In the genomic region with DNA sequence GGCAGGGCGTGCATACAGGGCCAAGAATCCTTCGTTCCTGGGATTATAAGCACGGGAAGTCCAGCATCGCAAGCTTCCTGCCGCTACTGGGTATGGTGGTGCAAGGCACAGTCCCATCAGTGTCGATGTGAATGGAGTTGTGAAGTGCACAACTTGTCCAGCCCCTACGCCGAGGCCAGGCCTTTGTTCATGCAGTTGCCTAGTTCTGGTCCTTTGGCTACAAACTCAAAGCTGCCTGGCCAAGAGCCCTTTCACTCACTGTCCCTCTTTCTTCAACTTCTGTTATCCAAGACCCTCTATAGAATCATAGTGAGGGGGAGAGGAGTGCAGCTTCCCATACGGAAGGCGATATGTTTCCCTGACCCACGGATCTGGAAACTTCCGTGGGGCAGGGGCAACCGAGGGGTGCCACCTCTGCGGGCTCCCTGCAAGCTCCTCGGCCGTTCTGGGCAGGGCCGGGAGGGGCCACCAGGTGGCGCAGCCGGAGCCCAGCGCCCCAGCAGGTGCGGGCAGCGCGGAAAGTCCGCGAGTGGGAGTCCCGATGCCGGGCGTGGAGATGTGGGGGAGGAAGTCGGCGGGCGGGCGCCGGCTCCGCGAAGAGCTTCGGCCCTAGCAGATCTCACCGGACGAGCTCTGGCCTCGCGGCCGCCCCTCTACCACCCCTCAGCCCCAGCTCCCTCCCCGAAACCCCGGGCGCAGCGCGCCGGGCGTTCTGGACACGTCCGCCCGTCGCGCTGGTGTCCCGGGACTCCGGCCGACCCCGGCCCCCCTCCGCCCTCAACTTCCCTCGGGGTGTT, we compare ENCODE assay signal across 8 cellular contexts. TPM values are rescaled to one million over a fixed set of nuclear protein-coding genes. Genes with fewer than 3 reads are reported as not detected.
DNase-seq lines count a peak whose midpoint lies in the region; ATAC-seq and TF ChIP-seq lines count a peak whose summit lies in the region.

No MANE protein-coding gene starts in this region.

- H3K27ac ChIP-seq in muscle layer of colon (ENCODE audit: low read depth, low read length) = no peak overlapping the region

- H3K4me1 ChIP-seq in muscle layer of colon (ENCODE audit: insufficient read depth, low read length) = no peaks in the 10 kb centered on the region

- peak; percentile 53 for ATAC-seq in HG02943 (IDR thresholded peaks at IDR 0.05; ENCODE audit: low read depth, unreplicated experiment)

- H3K36me3 ChIP-seq in muscle layer of colon (ENCODE audit: insufficient read depth, low read length) = no peaks in the 10 kb centered on the region

- H3K27me3 ChIP-seq in muscle layer of colon (ENCODE audit: control insufficient read depth in 1 of 2, insufficient read depth in 2 of 2, low read length in 2 of 2) = peaks cover 5 to 18% of the 10 kb centered on the region in 2 donors

- H3K4me3 ChIP-seq in epithelial cell of proximal tubule (ENCODE audit: low read depth, low read length) (peak overlapping the region; percentile 65), muscle layer of colon (ENCODE audit: low read depth in 1 of 2, low read length in 2 of 2) (peak overlapping the region; percentile 27 to 32)

- DNase-seq in NK-92 treated with Interleukin-12 subunit alpha and Interleukin-12 subunit beta, amount 100 ng/mL, for 24 hours (lab: John Stamatoyannopoulos, UW) = peak; percentile 88
- DNase-seq in NK-92 (lab: John Stamatoyannopoulos, UW; ENCODE audit: unreplicated experiment) = no peak
- DNase-seq in NCI-H345 (lab: John Stamatoyannopoulos, UW) = peak; percentile 52
- DNase-seq in activated CD8-positive, alpha-beta memory T cell treated with anti-CD3 and anti-CD28 coated beads, Interleukin-2, amount 50 U/mL, for 24 hours (ENCODE audit: extremely low read depth) = peak; percentile 53
- DNase-seq in epithelial cell of proximal tubule (ENCODE audit: low read depth) = no peak
- peak; percentile 72 for DNase-seq in stimulated activated CD8-positive, alpha-beta memory T cell treated with anti-CD3 and anti-CD28 coated beads, Interleukin-7, amount 100 ng/mL, for 24 hours (ENCODE audit: low read depth)

- no peak overlapping the region for H3K9ac ChIP-seq in muscle layer of colon (ENCODE audit: low read length)

- H3K9me3 ChIP-seq in muscle layer of colon (ENCODE audit: low read length) = no peaks in the 10 kb centered on the region

- TF ChIP-seq CTCF in epithelial cell of proximal tubule (conservative IDR thresholded peaks at IDR 0.05; ENCODE audit: low read depth, low read length) = peak; percentile 88

RNA-seq across cellular contexts. Expression of a gene that starts 0.7 kb away (rescaled TPM):
- total RNA-seq in epithelial cell of proximal tubule = 0.43 and 3.5 TPM in 2 replicates

Comparison
In these comparisons a context has a peak if more than half of its experiments do, and no peak if none do; other contexts are left out.
1. DNase-seq: peak in NK-92 treated with Interleukin-12 subunit alpha and Interleukin-12 subunit beta, amount 100 ng/mL, for 24 hours (single experiment), NCI-H345 (single experiment), activated CD8-positive, alpha-beta memory T cell treated with anti-CD3 and anti-CD28 coated beads, Interleukin-2, amount 50 U/mL, for 24 hours (single experiment) and stimulated activated CD8-positive, alpha-beta memory T cell treated with anti-CD3 and anti-CD28 coated beads, Interleukin-7, amount 100 ng/mL, for 24 hours (single experiment); none in NK-92 (single experiment) and epithelial cell of proximal tubule (single experiment).